Comparison of ENCODE assay signal across 26 cellular contexts in the genomic region with DNA sequence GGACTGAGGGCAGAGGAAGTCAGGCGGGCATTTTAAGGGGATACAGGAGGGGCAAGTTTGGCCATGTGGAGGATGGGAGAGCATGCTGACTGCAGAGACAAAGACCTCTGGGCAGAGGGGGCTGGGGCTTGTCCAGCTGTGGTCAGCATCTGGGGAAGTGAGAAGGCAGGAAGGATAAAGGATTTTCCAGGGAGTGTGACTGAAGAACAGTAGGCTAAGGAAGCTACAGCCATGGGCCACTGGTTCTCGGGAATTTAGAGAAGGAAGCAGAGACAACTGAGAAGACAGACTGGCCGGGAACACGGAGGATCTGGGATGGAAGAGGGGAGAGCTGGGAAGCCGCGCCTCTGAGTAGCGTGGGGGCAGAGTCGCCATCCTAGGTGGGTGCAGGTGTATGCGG. TPM values are rescaled to one million over a fixed set of nuclear protein-coding genes. Genes with fewer than 3 reads are reported as not detected.
DNase-seq lines count a peak whose midpoint lies in the region; ATAC-seq, FAIRE-seq and TF ChIP-seq lines count a peak whose summit lies in the region.
"Had no signal": no experiment of that assay in that cellular context is flagged by ENCODE, and none has a peak within 500 bp of the region (broad histone marks: within the 10 kb centered on the region; RNA-seq: fewer than 3 reads in every experiment).

No MANE protein-coding gene starts in this region.

- H3K27me3 ChIP-seq in HepG2 (ENCODE audit: control insufficient read depth in 1 of 2, insufficient read depth in 2 of 2, low read length in 2 of 2) (no peaks in the 10 kb centered on the region), right lobe of liver (no peaks in the 10 kb centered on the region), endodermal cell (ENCODE audit: control insufficient read depth, insufficient read depth, low read length, poor library complexity, severe bottlenecking) (no peaks in the 10 kb centered on the region)
- H3K27me3 ChIP-seq: suprapubic skin, uterus had no signal

- H3K4me3 Mint-ChIP-seq in endodermal cell (no peak overlapping the region), nephron progenitor cell (peak overlapping the region; percentile 24)
- H3K4me3 Mint-ChIP-seq: activated CD8-positive, alpha-beta T cell treated with anti-CD3 and anti-CD28 coated beads for 36 hours; CD8-positive, alpha-beta memory T cell had no signal

- in situ Hi-C loops in HepG2 (cut with HindIII; ENCODE audit: extremely low pct_ligation_motif_present, low pct_unique_long_range_greater_than_20kb): no loop called here

- peak overlapping the region; percentile 44 for H3K27ac Mint-ChIP-seq in endodermal cell
- H3K27ac Mint-ChIP-seq in nephron progenitor cell: peak overlapping the region; percentile 94
- H3K27ac Mint-ChIP-seq: activated CD8-positive, alpha-beta T cell treated with anti-CD3 and anti-CD28 coated beads for 36 hours had no signal

- no peaks in the 10 kb centered on the region for H4K20me1 ChIP-seq in HepG2 (ENCODE audit: insufficient read depth, low read length)

- H3K4me1 Mint-ChIP-seq in endodermal cell (no peaks in the 10 kb centered on the region), nephron progenitor cell (peaks cover 32% of the 10 kb centered on the region)

- H3K36me3 ChIP-seq in HepG2 (replicated peaks in 1 of 2; ENCODE audit: control insufficient read depth in 1 of 2, insufficient read depth in 2 of 2, low read length in 2 of 2) (peaks cover 9 to 25% of the 10 kb centered on the region in 2 experiments; a peak in 4 of 5 replicates), right lobe of liver (peaks cover 0 to 48% (median 14%) of the 10 kb centered on the region in 4 donors), endodermal cell (ENCODE audit: control insufficient read depth, insufficient read depth, low read length) (peaks cover 26% of the 10 kb centered on the region)
- H3K36me3 ChIP-seq: uterus had no signal

- H3K79me2 ChIP-seq in HepG2 (ENCODE audit: insufficient read depth, low read length): no peaks in the 10 kb centered on the region

- no peak for FAIRE-seq in HepG2 (lab: Jason Lieb, UNC)
- FAIRE-seq: A549, HTR-8/SVneo, keratinocyte had no signal

- DNase-seq in HepG2 (ENCODE audit: low spot score) (no peak), right lobe of liver (no peak), endodermal cell (no peak), nephron progenitor cell (no peak), superior temporal gyrus (ENCODE audit: extremely low spot score) (no peak), NCI-H1417 treated with DMSO at 0.1 percent for 48 hours (lab: John Stamatoyannopoulos, UW) (no peak), NCI-H774 (lab: John Stamatoyannopoulos, UW) (no peak)
- DNase-seq: activated CD8-positive, alpha-beta T cell treated with anti-CD3 and anti-CD28 coated beads for 36 hours; activated effector memory CD4-positive, alpha-beta T cell treated with Interleukin-2 at 50 U/mL for 16 hours; AML-193; CD8-positive, alpha-beta memory T cell; HCEC 1CT; NCI-H1436; NCI-H2081 treated with DMSO at 0.1 percent for 48 hours; RPMI8226; stimulated activated CD4-positive, alpha-beta T cell treated with anti-CD3 and anti-CD28 coated beads, Interleukin-12 subunit alpha, Interleukin-12 subunit beta, amount 100 ng/mL, for 4 hours; stimulated activated CD4-positive, alpha-beta T cell treated with anti-CD3 and anti-CD28 coated beads, Interleukin-4, amount 100 ng/mL, for 1 hour; T-helper 1 cell; uterus had no signal

- 96% methylated on average over 9 of the region's 9 CpGs for WGBS in HepG2 (ENCODE audit: low lambda C conversion rate)
- 86% methylated on average over 4 of the region's 9 CpGs for WGBS in right lobe of liver (ENCODE audit: insufficient coverage, low coverage, low lambda C conversion rate, missing lambda C conversion rate)
- WGBS in endodermal cell (ENCODE audit: insufficient coverage in 1 of 2, insufficient read length in 1 of 2), 2 experiments: 92 to 94% methylated on average over 9 of the region's 9 CpGs

- TF ChIP-seq EP300 in HepG2 (IDR thresholded peaks at IDR 0.05; ENCODE audit: low read depth in 2 of 2, low read length in 2 of 2): no peak
- no peak for TF ChIP-seq EP300 in HepG2 (CRISPR knock-in tag; IDR thresholded peaks at IDR 0.05; ENCODE audit: borderline replicate concordance)

- no peaks in the 10 kb centered on the region for H3K27me3 Mint-ChIP-seq in endodermal cell (ENCODE audit: insufficient read depth)
- H3K27me3 Mint-ChIP-seq in nephron progenitor cell (ENCODE audit: low read depth, poor library complexity): peaks cover 3% of the 10 kb centered on the region
- H3K27me3 Mint-ChIP-seq: activated CD8-positive, alpha-beta T cell treated with anti-CD3 and anti-CD28 coated beads for 36 hours; CD8-positive, alpha-beta memory T cell had no signal

- no peak overlapping the region for H3K27ac ChIP-seq in HepG2 (ENCODE audit: extremely low read length, insufficient read depth, low read length)
- no peak overlapping the region for H3K27ac ChIP-seq in right lobe of liver
- no peak overlapping the region for H3K27ac ChIP-seq in endodermal cell (ENCODE audit: low read depth, low read length)
- H3K27ac ChIP-seq: A549, suprapubic skin, uterus had no signal

- POLR2A ChIA-PET in HepG2 (lab: Yijun Ruan, JAX): no interaction called here

- H3K9me3 ChIP-seq in HepG2 (ENCODE audit: low read length) (no peaks in the 10 kb centered on the region), right lobe of liver (no peaks in the 10 kb centered on the region), endodermal cell (ENCODE audit: control insufficient read depth, low read length) (no peaks in the 10 kb centered on the region)
- H3K9me3 ChIP-seq: suprapubic skin, uterus had no signal

- peaks cover 12% of the 10 kb centered on the region; the same call in 1 of the 2 replicates for H3K4me1 ChIP-seq in HepG2 (ENCODE audit: insufficient read depth, low read length)
- peaks cover 0 to 18% (median 3%) of the 10 kb centered on the region in 4 donors for H3K4me1 ChIP-seq in right lobe of liver
- H3K4me1 ChIP-seq in endodermal cell (ENCODE audit: control insufficient read depth, insufficient read depth, low read length): no peaks in the 10 kb centered on the region
- H3K4me1 ChIP-seq: suprapubic skin, uterus had no signal

- no peak for TF ChIP-seq RAD21 in HepG2 (CRISPR knock-in tag; IDR thresholded peaks at IDR 0.05)

- no peak for TF ChIP-seq CTCF in HepG2 (CRISPR knock-in tag; IDR thresholded peaks at IDR 0.05)
- no peak for TF ChIP-seq CTCF in right lobe of liver (IDR thresholded peaks at IDR 0.05)
- no peak for TF ChIP-seq CTCF in endodermal cell (conservative IDR thresholded peaks at IDR 0.05)
- TF ChIP-seq CTCF in nephron progenitor cell (IDR thresholded peaks at IDR 0.05): no peak

- no peak overlapping the region for H2AFZ ChIP-seq in HepG2 (ENCODE audit: low read length)

- no peak overlapping the region for H3K4me2 ChIP-seq in HepG2 (ENCODE audit: low read depth, low read length)
- H3K4me2 ChIP-seq: A549 had no signal

- no peak overlapping the region for H3K4me3 ChIP-seq in HepG2 (replicated peaks in 1 of 3; ENCODE audit: insufficient read depth in 1 of 3, low read depth in 2 of 3, low read length in 3 of 3)
- H3K4me3 ChIP-seq in right lobe of liver: no peak overlapping the region
- H3K4me3 ChIP-seq in endodermal cell (ENCODE audit: low read length): no peak overlapping the region
- H3K4me3 ChIP-seq: A549, lung, suprapubic skin, uterus had no signal

- TF ChIP-seq POLR2A in HepG2 (IDR thresholded peaks at IDR 0.05; ENCODE audit: insufficient read depth in 1 of 2, low read depth in 2 of 2, low read length in 2 of 2) (no peak), right lobe of liver (IDR thresholded peaks at IDR 0.05) (no peak)

- H3K9ac ChIP-seq in HepG2 (ENCODE audit: insufficient read depth, low read depth, low read length) (no peak overlapping the region), endodermal cell (ENCODE audit: extremely low read depth, low read length, poor library complexity, severe bottlenecking) (no peak overlapping the region)

- intact Hi-C loops in HepG2 (cut with micrococcal nuclease; ENCODE audit: unreplicated experiment): no loop called here
- intact Hi-C loops in right lobe of liver (cut with DNase I): no loop called here

- H3K9me3 Mint-ChIP-seq in endodermal cell (no peaks in the 10 kb centered on the region), nephron progenitor cell (peaks cover 14% of the 10 kb centered on the region)

- ATAC-seq in HepG2: no peak
- ATAC-seq in right lobe of liver: no peak
- ATAC-seq in HG03280 (IDR thresholded peaks at IDR 0.05; ENCODE audit: unreplicated experiment): no peak
- ATAC-seq: activated CD8-positive, alpha-beta T cell treated with anti-CD3 and anti-CD28 coated beads for 36 hours; sciatic nerve had no signal

- CTCF ChIA-PET in HepG2 (lab: Yijun Ruan, JAX; ENCODE audit: low intra/inter-chr PET ratio, low total read pairs): no interaction called here

- H3K36me3 Mint-ChIP-seq in endodermal cell (ENCODE audit: low read depth) (peaks cover 49% of the 10 kb centered on the region), nephron progenitor cell (ENCODE audit: low read depth) (peaks cover 45% of the 10 kb centered on the region)

- no TSS peak for BruUV-seq in HepG2 (replicated peaks; lab: Mats Ljungman, UMichigan)

RNA-seq across cellular contexts. Expression of a gene that starts 7.0 kb away (rescaled TPM):
- total RNA-seq in HepG2 (2016; rRNA removed; fragmentation: Illumina TruSeq; extraction: Trizol): 77.1 and 77.9 TPM in 2 replicates
- total RNA-seq in HepG2 (2016; cell fraction: cytosol; rRNA removed; fragmentation: Illumina TruSeq; extraction: Trizol; ENCODE audit: low read depth): 37.0 and 40.3 TPM in 2 replicates
- 75.8 and 78.5 TPM in 2 replicates for total RNA-seq in HepG2 (2016; cell fraction: insoluble cytoplasmic fraction; rRNA removed; fragmentation: Illumina TruSeq; extraction: Trizol)
- total RNA-seq in HepG2 (2016; cell fraction: membrane; rRNA removed; fragmentation: Illumina TruSeq; extraction: Trizol): 82.5 and 88.7 TPM in 2 replicates
- 27.7 and 31.2 TPM in 2 replicates for total RNA-seq in HepG2 (2016; cell fraction: nucleus; rRNA removed; fragmentation: Illumina TruSeq; extraction: Trizol)
- 18.0 and 23.8 TPM in 2 replicates for polyA plus RNA-seq in HepG2 (2011; rRNA removed)
- polyA plus RNA-seq in HepG2 (2011; cell fraction: cytosol; rRNA removed): 15.3 and 23.5 TPM in 2 replicates
- polyA plus RNA-seq in HepG2 (2011; cell fraction: nucleus; rRNA removed): 14.4 and 15.9 TPM in 2 replicates
- polyA plus RNA-seq in HepG2 (2012): 14.5 and 23.5 TPM in 2 replicates
- 28.3 and 31.0 TPM in 2 replicates for polyA plus RNA-seq in HepG2 (2016; cell fraction: cytosol; fragmentation: Illumina TruSeq; extraction: Trizol; ENCODE audit: low read depth)
- 59.5 and 70.5 TPM in 2 replicates for polyA plus RNA-seq in HepG2 (2016; cell fraction: insoluble cytoplasmic fraction; fragmentation: Illumina TruSeq; extraction: Trizol; ENCODE audit: low read depth)
- polyA plus RNA-seq in HepG2 (2016; cell fraction: membrane; fragmentation: Illumina TruSeq; extraction: Trizol; ENCODE audit: low read depth): 47.3 and 51.7 TPM in 2 replicates
- polyA plus RNA-seq in HepG2 (2016; cell fraction: nucleus; fragmentation: Illumina TruSeq; extraction: Trizol; ENCODE audit: insufficient read depth, low read depth): 43.9 and 45.1 TPM in 2 replicates
- polyA minus RNA-seq in HepG2 (2011; rRNA and poly(A)+ RNA removed; ENCODE audit: low replicate concordance): 89.6 and 210 TPM in 2 replicates
- 28.3 and 32.7 TPM in 2 replicates for polyA minus RNA-seq in HepG2 (2011; cell fraction: cytosol; rRNA and poly(A)+ RNA removed)
- 9.9 and 10.2 TPM in 2 replicates for polyA minus RNA-seq in HepG2 (2011; cell fraction: nucleus; rRNA and poly(A)+ RNA removed)
- 10 to 100 TPM; 22.7 to 50.7 (median 27.6) TPM for total RNA-seq in right lobe of liver
- 10 to 100 TPM; 60.2 to 64.3 TPM for total RNA-seq in endodermal cell
- polyA plus RNA-seq in endodermal cell (2013, experiment 1 of 2): 34.9 TPM
- 37.3 TPM for polyA plus RNA-seq in endodermal cell (2013, experiment 2 of 2)

RNA-seq across cellular contexts. Expression of a gene that starts 16.2 kb away (rescaled TPM):
- total RNA-seq in HepG2 (2016; rRNA removed; fragmentation: Illumina TruSeq; extraction: Trizol) (38.3 and 42.9 TPM in 2 replicates), right lobe of liver (100 to 1,000 TPM in 5 of 6 experiments, 10 to 100 TPM in 1; 91.5 to 216 (median 162) TPM), endodermal cell (10 to 100 TPM; 26.7 to 27.0 TPM)
- total RNA-seq in HepG2 (2016; cell fraction: cytosol; rRNA removed; fragmentation: Illumina TruSeq; extraction: Trizol; ENCODE audit: low read depth): 129 and 144 TPM in 2 replicates
- 34.3 and 45.4 TPM in 2 replicates for total RNA-seq in HepG2 (2016; cell fraction: insoluble cytoplasmic fraction; rRNA removed; fragmentation: Illumina TruSeq; extraction: Trizol)
- total RNA-seq in HepG2 (2016; cell fraction: membrane; rRNA removed; fragmentation: Illumina TruSeq; extraction: Trizol): 94.5 and 107 TPM in 2 replicates
- 16.5 and 17.4 TPM in 2 replicates for total RNA-seq in HepG2 (2016; cell fraction: nucleus; rRNA removed; fragmentation: Illumina TruSeq; extraction: Trizol)
- polyA plus RNA-seq in HepG2 (2011; rRNA removed): 24.4 and 25.5 TPM in 2 replicates
- polyA plus RNA-seq in HepG2 (2011; cell fraction: cytosol; rRNA removed): 21.8 and 27.1 TPM in 2 replicates
- 11.1 and 15.6 TPM in 2 replicates for polyA plus RNA-seq in HepG2 (2011; cell fraction: nucleus; rRNA removed)
- 14.0 and 18.0 TPM in 2 replicates for polyA plus RNA-seq in HepG2 (2012)
- polyA plus RNA-seq in HepG2 (2016; cell fraction: cytosol; fragmentation: Illumina TruSeq; extraction: Trizol; ENCODE audit: low read depth): 136 and 147 TPM in 2 replicates
- polyA plus RNA-seq in HepG2 (2016; cell fraction: insoluble cytoplasmic fraction; fragmentation: Illumina TruSeq; extraction: Trizol; ENCODE audit: low read depth): 33.1 and 37.0 TPM in 2 replicates
- polyA plus RNA-seq in HepG2 (2016; cell fraction: membrane; fragmentation: Illumina TruSeq; extraction: Trizol; ENCODE audit: low read depth): 87.1 and 93.3 TPM in 2 replicates
- polyA plus RNA-seq in HepG2 (2016; cell fraction: nucleus; fragmentation: Illumina TruSeq; extraction: Trizol; ENCODE audit: insufficient read depth, low read depth): 39.4 and 39.9 TPM in 2 replicates
- 14.3 and 48.1 TPM in 2 replicates for polyA minus RNA-seq in HepG2 (2011; rRNA and poly(A)+ RNA removed; ENCODE audit: low replicate concordance)
- polyA minus RNA-seq in HepG2 (2011; cell fraction: cytosol; rRNA and poly(A)+ RNA removed): 4.0 and 7.8 TPM in 2 replicates
- 7.0 and 7.9 TPM in 2 replicates for polyA minus RNA-seq in HepG2 (2011; cell fraction: nucleus; rRNA and poly(A)+ RNA removed)
- polyA plus RNA-seq in endodermal cell (2013, experiment 1 of 2): 19.2 TPM
- 22.2 TPM for polyA plus RNA-seq in endodermal cell (2013, experiment 2 of 2)

RNA-seq across cellular contexts. Expression of a gene that starts 16.5 kb away (rescaled TPM):
- total RNA-seq in HepG2 (2016; rRNA removed; fragmentation: Illumina TruSeq; extraction: Trizol) (25.7 and 52.2 TPM in 2 replicates), right lobe of liver (10 to 100 TPM; 13.6 to 34.0 (median 22.7) TPM), endodermal cell (100 to 1,000 TPM; 165 to 212 TPM)
- total RNA-seq in HepG2 (2016; cell fraction: cytosol; rRNA removed; fragmentation: Illumina TruSeq; extraction: Trizol; ENCODE audit: low read depth): 59.1 and 64.2 TPM in 2 replicates
- total RNA-seq in HepG2 (2016; cell fraction: insoluble cytoplasmic fraction; rRNA removed; fragmentation: Illumina TruSeq; extraction: Trizol): 20.9 and 52.7 TPM in 2 replicates
- total RNA-seq in HepG2 (2016; cell fraction: membrane; rRNA removed; fragmentation: Illumina TruSeq; extraction: Trizol): 57.6 and 66.6 TPM in 2 replicates
- 72.5 and 80.9 TPM in 2 replicates for total RNA-seq in HepG2 (2016; cell fraction: nucleus; rRNA removed; fragmentation: Illumina TruSeq; extraction: Trizol)
- 23.2 and 25.3 TPM in 2 replicates for polyA plus RNA-seq in HepG2 (2011; rRNA removed)
- polyA plus RNA-seq in HepG2 (2011; cell fraction: cytosol; rRNA removed): 4.8 and 9.4 TPM in 2 replicates
- 134 and 225 TPM in 2 replicates for polyA plus RNA-seq in HepG2 (2011; cell fraction: nucleus; rRNA removed)
- polyA plus RNA-seq in HepG2 (2012): 14.9 and 21.3 TPM in 2 replicates
- polyA plus RNA-seq in HepG2 (2016; cell fraction: cytosol; fragmentation: Illumina TruSeq; extraction: Trizol; ENCODE audit: low read depth): 4.1 and 5.2 TPM in 2 replicates
- polyA plus RNA-seq in HepG2 (2016; cell fraction: insoluble cytoplasmic fraction; fragmentation: Illumina TruSeq; extraction: Trizol; ENCODE audit: low read depth): 21.3 and 29.5 TPM in 2 replicates
- 11.4 and 13.7 TPM in 2 replicates for polyA plus RNA-seq in HepG2 (2016; cell fraction: membrane; fragmentation: Illumina TruSeq; extraction: Trizol; ENCODE audit: low read depth)
- 185 and 194 TPM in 2 replicates for polyA plus RNA-seq in HepG2 (2016; cell fraction: nucleus; fragmentation: Illumina TruSeq; extraction: Trizol; ENCODE audit: insufficient read depth, low read depth)
- polyA minus RNA-seq in HepG2 (2011; rRNA and poly(A)+ RNA removed; ENCODE audit: low replicate concordance): 104 and 245 TPM in 2 replicates
- polyA minus RNA-seq in HepG2 (2011; cell fraction: cytosol; rRNA and poly(A)+ RNA removed): 12.9 and 22.7 TPM in 2 replicates
- polyA minus RNA-seq in HepG2 (2011; cell fraction: nucleus; rRNA and poly(A)+ RNA removed): 79.4 and 111 TPM in 2 replicates
- 85.3 TPM for polyA plus RNA-seq in endodermal cell (2013, experiment 1 of 2)
- polyA plus RNA-seq in endodermal cell (2013, experiment 2 of 2): 81.7 TPM

RNA-seq across cellular contexts. Expression of a gene that starts 58.0 kb away (rescaled TPM):
- total RNA-seq in HepG2 (2016; rRNA removed; fragmentation: Illumina TruSeq; extraction: Trizol): 16.2 and 35.3 TPM in 2 replicates
- total RNA-seq in HepG2 (2016; cell fraction: cytosol; rRNA removed; fragmentation: Illumina TruSeq; extraction: Trizol; ENCODE audit: low read depth): 20.1 and 20.5 TPM in 2 replicates
- total RNA-seq in HepG2 (2016; cell fraction: insoluble cytoplasmic fraction; rRNA removed; fragmentation: Illumina TruSeq; extraction: Trizol): 14.0 and 36.7 TPM in 2 replicates
- total RNA-seq in HepG2 (2016; cell fraction: membrane; rRNA removed; fragmentation: Illumina TruSeq; extraction: Trizol): 16.8 and 21.8 TPM in 2 replicates
- 62.3 and 64.4 TPM in 2 replicates for total RNA-seq in HepG2 (2016; cell fraction: nucleus; rRNA removed; fragmentation: Illumina TruSeq; extraction: Trizol)
- polyA plus RNA-seq in HepG2 (2011; rRNA removed): 37.1 and 51.2 TPM in 2 replicates
- 23.3 and 24.4 TPM in 2 replicates for polyA plus RNA-seq in HepG2 (2011; cell fraction: cytosol; rRNA removed)
- 163 and 166 TPM in 2 replicates for polyA plus RNA-seq in HepG2 (2011; cell fraction: nucleus; rRNA removed)
- 30.1 and 31.6 TPM in 2 replicates for polyA plus RNA-seq in HepG2 (2012)
- 3.0 and 3.4 TPM in 2 replicates for polyA plus RNA-seq in HepG2 (2016; cell fraction: cytosol; fragmentation: Illumina TruSeq; extraction: Trizol; ENCODE audit: low read depth)
- polyA plus RNA-seq in HepG2 (2016; cell fraction: insoluble cytoplasmic fraction; fragmentation: Illumina TruSeq; extraction: Trizol; ENCODE audit: low read depth): 12.3 and 14.0 TPM in 2 replicates
- polyA plus RNA-seq in HepG2 (2016; cell fraction: membrane; fragmentation: Illumina TruSeq; extraction: Trizol; ENCODE audit: low read depth): 7.1 and 7.4 TPM in 2 replicates
- 129 and 136 TPM in 2 replicates for polyA plus RNA-seq in HepG2 (2016; cell fraction: nucleus; fragmentation: Illumina TruSeq; extraction: Trizol; ENCODE audit: insufficient read depth, low read depth)
- polyA minus RNA-seq in HepG2 (2011; rRNA and poly(A)+ RNA removed; ENCODE audit: low replicate concordance): 183 and 431 TPM in 2 replicates
- 26.3 and 37.6 TPM in 2 replicates for polyA minus RNA-seq in HepG2 (2011; cell fraction: cytosol; rRNA and poly(A)+ RNA removed)
- polyA minus RNA-seq in HepG2 (2011; cell fraction: nucleus; rRNA and poly(A)+ RNA removed): 111 and 121 TPM in 2 replicates
- total RNA-seq in right lobe of liver: 10 to 100 TPM; 13.9 to 25.1 (median 15.7) TPM
- total RNA-seq in endodermal cell: 10 to 100 TPM; 87.8 to 88.5 TPM
- polyA plus RNA-seq in endodermal cell (2013, experiment 1 of 2): 58.3 TPM
- polyA plus RNA-seq in endodermal cell (2013, experiment 2 of 2): 56.1 TPM
